20 cellular contexts compared by ENCODE assay signal in the genomic region with DNA sequence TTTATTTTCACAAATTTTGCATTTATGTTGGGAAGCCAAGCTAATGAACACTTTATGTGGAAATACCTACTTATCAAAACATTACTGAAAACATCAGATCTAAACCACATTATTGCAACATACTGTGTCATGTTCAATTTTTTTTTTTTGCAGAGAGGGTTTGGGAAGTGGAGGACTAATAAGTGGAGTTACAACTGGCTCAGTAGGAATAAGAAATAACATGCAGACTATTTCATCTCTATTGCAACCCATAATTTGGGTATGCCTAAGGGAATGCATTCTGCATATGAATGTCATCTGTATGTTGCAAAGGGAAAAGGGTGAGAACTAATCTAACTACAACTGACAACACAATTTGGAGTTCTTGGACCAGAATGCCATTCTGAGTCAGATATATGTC. TPM values are rescaled to one million over a fixed set of nuclear protein-coding genes. Genes with fewer than 3 reads are reported as not detected.
DNase-seq lines count a peak whose midpoint lies in the region; FAIRE-seq and TF ChIP-seq lines count a peak whose summit lies in the region.
"Had no signal": no experiment of that assay in that cellular context is flagged by ENCODE, and none has a peak within 500 bp of the region (broad histone marks: within the 10 kb centered on the region; RNA-seq: fewer than 3 reads in every experiment).

No MANE protein-coding gene starts in this region.

- no peak overlapping the region for H2AFZ ChIP-seq in astrocyte (ENCODE audit: low read depth, low read length)

- TF ChIP-seq CTCF in AG10803 (conservative IDR thresholded peaks at IDR 0.05; ENCODE audit: low read length) = no peak
- no peak for TF ChIP-seq CTCF in astrocyte (IDR thresholded peaks at IDR 0.05; ENCODE audit: insufficient read depth, low read depth, low read length)
- TF ChIP-seq CTCF in endothelial cell (IDR thresholded peaks at IDR 0.05; ENCODE audit: unreplicated experiment) = no peak

- no peaks in the 10 kb centered on the region for H3K4me1 ChIP-seq in astrocyte (ENCODE audit: insufficient read depth, low read length)
- 0 out of 2 replicates have a peak, but pooled peaks cover 3% of the 10 kb centered on the region for H3K4me1 ChIP-seq in iPS-20b (ENCODE audit: insufficient read depth, low read length)
- H3K4me1 ChIP-seq: BE2C had no signal

- no peak overlapping the region for H3K27ac ChIP-seq in astrocyte (ENCODE audit: low read depth, low read length)
- H3K27ac ChIP-seq in iPS-20b (ENCODE audit: low read length) = peak overlapping the region; percentile 47
- H3K27ac ChIP-seq in caudate nucleus (ENCODE audit: low read depth, low read length) = no peak overlapping the region

- FAIRE-seq in astrocyte (lab: Jason Lieb, UNC) = no peak

- DNase-seq in AG10803 (ENCODE audit: low read depth) (peak; percentile 88), M059J (ENCODE audit: low read depth) (peak; percentile 20), astrocyte (ENCODE audit: low read depth) (peak; percentile 57), endothelial cell (ENCODE audit: low spot score) (no peak), NCI-H1417 treated with DMSO at 0.1 percent for 48 hours (lab: John Stamatoyannopoulos, UW) (no peak), caudate nucleus (lab: John Stamatoyannopoulos, UW) (no peak), NCI-H2029 (lab: John Stamatoyannopoulos, UW) (no peak)
- DNase-seq: activated CD8-positive, alpha-beta memory T cell treated with anti-CD3 and anti-CD28 coated beads, Interleukin-2, amount 10 ng/mL, durations not matched to agents 7 days and 5 days; activated gamma-delta T cell; BE2C; DMS153; H7; immature natural killer cell; KBM-7; NCI-H1694; NCI-H510A treated with DMSO at 0.1 percent for 48 hours; right cardiac atrium; T-helper 1 cell had no signal

- no peak overlapping the region for H3K9ac ChIP-seq in astrocyte (ENCODE audit: low read length)
- H3K9ac ChIP-seq in iPS-20b (ENCODE audit: low read depth, low read length) = no peak overlapping the region

- no peak overlapping the region for H3K4me2 ChIP-seq in astrocyte (ENCODE audit: low read length)

- H3K27me3 ChIP-seq in astrocyte (ENCODE audit: insufficient read depth, low read length) = no peaks in the 10 kb centered on the region
- H3K27me3 ChIP-seq in iPS-20b (ENCODE audit: insufficient read depth, low read length) = no peaks in the 10 kb centered on the region
- H3K27me3 ChIP-seq: BE2C had no signal

- H3K36me3 Mint-ChIP-seq in astrocyte (ENCODE audit: low read depth, unreplicated experiment) (peaks cover 10% of the 10 kb centered on the region), endothelial cell (ENCODE audit: low read depth, unreplicated experiment) (peaks cover 8% of the 10 kb centered on the region)

- H3K9me3 Mint-ChIP-seq in astrocyte (ENCODE audit: unreplicated experiment) (no peaks in the 10 kb centered on the region), endothelial cell (ENCODE audit: unreplicated experiment) (no peaks in the 10 kb centered on the region)
- H3K9me3 Mint-ChIP-seq: immature natural killer cell; stimulated activated memory B cell treated with anti-CD40 and anti-IgM and Interleukin-4, amounts not matched to agents 10 μg/mL and 1 μg/mL and 100 μg/mL, for 72 hours had no signal

- H3K27me3 Mint-ChIP-seq in astrocyte (ENCODE audit: low read depth, unreplicated experiment) (no peaks in the 10 kb centered on the region), endothelial cell (ENCODE audit: unreplicated experiment) (no peaks in the 10 kb centered on the region)
- H3K27me3 Mint-ChIP-seq: activated CD8-positive, alpha-beta memory T cell treated with anti-CD3 and anti-CD28 coated beads, Interleukin-2, amount 10 ng/mL, durations not matched to agents 7 days and 5 days; stimulated activated memory B cell treated with anti-CD40 and anti-IgM and Interleukin-4, amounts not matched to agents 10 μg/mL and 1 μg/mL and 100 μg/mL, for 72 hours had no signal

- H3K27ac Mint-ChIP-seq in astrocyte (ENCODE audit: unreplicated experiment) = no peak overlapping the region
- H3K27ac Mint-ChIP-seq in endothelial cell (ENCODE audit: unreplicated experiment) = no peak overlapping the region
- H3K27ac Mint-ChIP-seq: activated CD8-positive, alpha-beta memory T cell treated with anti-CD3 and anti-CD28 coated beads, Interleukin-2, amount 10 ng/mL, durations not matched to agents 7 days and 5 days; immature natural killer cell; stimulated activated memory B cell treated with anti-CD40 and anti-IgM and Interleukin-4, amounts not matched to agents 10 μg/mL and 1 μg/mL and 100 μg/mL, for 72 hours had no signal

- H4K20me1 ChIP-seq in astrocyte (ENCODE audit: insufficient read depth, low read length) = no peaks in the 10 kb centered on the region

- no peaks in the 10 kb centered on the region for H3K4me1 Mint-ChIP-seq in astrocyte (ENCODE audit: low read depth, unreplicated experiment)
- no peaks in the 10 kb centered on the region for H3K4me1 Mint-ChIP-seq in endothelial cell (ENCODE audit: unreplicated experiment)
- H3K4me1 Mint-ChIP-seq: activated CD8-positive, alpha-beta memory T cell treated with anti-CD3 and anti-CD28 coated beads, Interleukin-2, amount 10 ng/mL, durations not matched to agents 7 days and 5 days; immature natural killer cell; stimulated activated memory B cell treated with anti-CD40 and anti-IgM and Interleukin-4, amounts not matched to agents 10 μg/mL and 1 μg/mL and 100 μg/mL, for 72 hours had no signal

- H3K36me3 ChIP-seq in astrocyte (ENCODE audit: insufficient read depth, low read length) (no peaks in the 10 kb centered on the region), iPS-20b (ENCODE audit: insufficient read depth, low read depth, low read length) (peaks cover 50% of the 10 kb centered on the region)

- no peaks in the 10 kb centered on the region for H3K79me2 ChIP-seq in astrocyte (ENCODE audit: insufficient read depth, low read length)

- no peak overlapping the region for H3K4me3 Mint-ChIP-seq in astrocyte (ENCODE audit: unreplicated experiment)
- no peak overlapping the region for H3K4me3 Mint-ChIP-seq in endothelial cell (ENCODE audit: unreplicated experiment)
- H3K4me3 Mint-ChIP-seq: activated CD8-positive, alpha-beta memory T cell treated with anti-CD3 and anti-CD28 coated beads, Interleukin-2, amount 10 ng/mL, durations not matched to agents 7 days and 5 days; immature natural killer cell; stimulated activated memory B cell treated with anti-CD40 and anti-IgM and Interleukin-4, amounts not matched to agents 10 μg/mL and 1 μg/mL and 100 μg/mL, for 72 hours had no signal

- H3K9me3 ChIP-seq in astrocyte (ENCODE audit: insufficient read depth, low read depth, low read length) = no peaks in the 10 kb centered on the region
- H3K9me3 ChIP-seq in iPS-20b (ENCODE audit: insufficient read depth, low read depth, low read length) = no peaks in the 10 kb centered on the region
- H3K9me3 ChIP-seq: BE2C had no signal

- H3K4me3 ChIP-seq in AG10803 (ENCODE audit: low read length) (no peak overlapping the region), astrocyte (ENCODE audit: insufficient read depth, low read depth, low read length) (no peak overlapping the region), iPS-20b (ENCODE audit: low read length) (no peak overlapping the region)

RNA-seq across cellular contexts. Expression of a gene that starts 41.8 kb away (rescaled TPM):
- 18.7 and 28.1 TPM in 2 replicates for total RNA-seq in M059J (2014; rRNA removed; shearing (Covaris generic))
- total RNA-seq in astrocyte (53.9 and 54.6 TPM in 2 replicates), endothelial cell (ENCODE audit: unreplicated experiment) (66.5 TPM)

Comparison
In these comparisons a context has a peak if more than half of its experiments do, and no peak if none do; other contexts are left out.
1. DNase-seq: peak in AG10803 (single experiment), M059J (single experiment) and astrocyte (single experiment); none in endothelial cell (single experiment), NCI-H1417 treated with DMSO at 0.1 percent for 48 hours (single experiment), caudate nucleus (0 of 61) and NCI-H2029 (single experiment).